Comparison of ENCODE assay signal across 1 cellular context in genomic region chr19:2269244-2270156, GRCh38.
TF ChIP-seq lines count a peak whose summit lies in the region.

No MANE protein-coding gene starts in this region.

TF ChIP-seq in K562, 482 proteins besides CTCF, POLR2A, EP300 and RAD21 (continued from another document and continues in another):
- peak; percentile 84 for TF ChIP-seq CTBP1 (IDR thresholded peaks at IDR 0.05; ENCODE audit: borderline replicate concordance)
- peak; percentile 63; the same call in 1 of the 2 replicates for TF ChIP-seq ZNF584 (CRISPR knock-in tag; IDR thresholded peaks at IDR 0.05; ENCODE audit: low read depth)
- TF ChIP-seq PRMT5 (CRISPR knock-in tag; IDR thresholded peaks at IDR 0.05), result peak; percentile 39
- TF ChIP-seq TBP (optimal IDR thresholded peaks at IDR 0.05; ENCODE audit: low read depth, low read length), result peak; percentile 100
- TF ChIP-seq PCBP1 (IDR thresholded peaks at IDR 0.05; ENCODE audit: low read depth, low read length, poor library complexity, severe bottlenecking), result peak; percentile 97
- TF ChIP-seq PCBP2 (IDR thresholded peaks at IDR 0.05; ENCODE audit: low read depth, low read length, poor library complexity, severe bottlenecking), result peak; percentile 87
- TF ChIP-seq, protein P1, sequence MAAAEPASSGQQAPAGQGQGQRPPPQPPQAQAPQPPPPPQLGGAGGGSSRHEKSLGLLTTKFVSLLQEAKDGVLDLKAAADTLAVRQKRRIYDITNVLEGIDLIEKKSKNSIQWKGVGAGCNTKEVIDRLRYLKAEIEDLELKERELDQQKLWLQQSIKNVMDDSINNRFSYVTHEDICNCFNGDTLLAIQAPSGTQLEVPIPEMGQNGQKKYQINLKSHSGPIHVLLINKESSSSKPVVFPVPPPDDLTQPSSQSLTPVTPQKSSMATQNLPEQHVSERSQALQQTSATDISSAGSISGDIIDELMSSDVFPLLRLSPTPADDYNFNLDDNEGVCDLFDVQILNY (CRISPR knock-in tag; IDR thresholded peaks at IDR 0.05), result peak; percentile 74
- TF ChIP-seq, protein P2, sequence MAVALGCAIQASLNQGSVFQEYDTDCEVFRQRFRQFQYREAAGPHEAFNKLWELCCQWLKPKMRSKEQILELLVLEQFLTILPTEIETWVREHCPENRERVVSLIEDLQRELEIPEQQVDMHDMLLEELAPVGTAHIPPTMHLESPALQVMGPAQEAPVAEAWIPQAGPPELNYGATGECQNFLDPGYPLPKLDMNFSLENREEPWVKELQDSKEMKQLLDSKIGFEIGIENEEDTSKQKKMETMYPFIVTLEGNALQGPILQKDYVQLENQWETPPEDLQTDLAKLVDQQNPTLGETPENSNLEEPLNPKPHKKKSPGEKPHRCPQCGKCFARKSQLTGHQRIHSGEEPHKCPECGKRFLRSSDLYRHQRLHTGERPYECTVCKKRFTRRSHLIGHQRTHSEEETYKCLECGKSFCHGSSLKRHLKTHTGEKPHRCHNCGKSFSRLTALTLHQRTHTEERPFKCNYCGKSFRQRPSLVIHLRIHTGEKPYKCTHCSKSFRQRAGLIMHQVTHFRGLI (CRISPR knock-in tag; IDR thresholded peaks at IDR 0.05), result no peak
- peak; percentile 70 for TF ChIP-seq ZFX (CRISPR knock-in tag; IDR thresholded peaks at IDR 0.05)
- no peak for TF ChIP-seq MAFG (tag; conservative IDR thresholded peaks at IDR 0.05)
- peak; percentile 25 for TF ChIP-seq CTCFL (IDR thresholded peaks at IDR 0.05; ENCODE audit: borderline replicate concordance, insufficient read depth, low read depth, low read length, poor library complexity, severe bottlenecking)
- TF ChIP-seq HIVEP1 (CRISPR knock-in tag; IDR thresholded peaks at IDR 0.05), result no peak
- TF ChIP-seq IRF9 (tag; IDR thresholded peaks at IDR 0.05), result no peak
- TF ChIP-seq RBM34 (IDR thresholded peaks at IDR 0.05; ENCODE audit: borderline replicate concordance, insufficient read depth, low read length), result 0 out of 2 replicates have a peak, but pooled peaks have one; percentile 76
- TF ChIP-seq, protein P3, sequence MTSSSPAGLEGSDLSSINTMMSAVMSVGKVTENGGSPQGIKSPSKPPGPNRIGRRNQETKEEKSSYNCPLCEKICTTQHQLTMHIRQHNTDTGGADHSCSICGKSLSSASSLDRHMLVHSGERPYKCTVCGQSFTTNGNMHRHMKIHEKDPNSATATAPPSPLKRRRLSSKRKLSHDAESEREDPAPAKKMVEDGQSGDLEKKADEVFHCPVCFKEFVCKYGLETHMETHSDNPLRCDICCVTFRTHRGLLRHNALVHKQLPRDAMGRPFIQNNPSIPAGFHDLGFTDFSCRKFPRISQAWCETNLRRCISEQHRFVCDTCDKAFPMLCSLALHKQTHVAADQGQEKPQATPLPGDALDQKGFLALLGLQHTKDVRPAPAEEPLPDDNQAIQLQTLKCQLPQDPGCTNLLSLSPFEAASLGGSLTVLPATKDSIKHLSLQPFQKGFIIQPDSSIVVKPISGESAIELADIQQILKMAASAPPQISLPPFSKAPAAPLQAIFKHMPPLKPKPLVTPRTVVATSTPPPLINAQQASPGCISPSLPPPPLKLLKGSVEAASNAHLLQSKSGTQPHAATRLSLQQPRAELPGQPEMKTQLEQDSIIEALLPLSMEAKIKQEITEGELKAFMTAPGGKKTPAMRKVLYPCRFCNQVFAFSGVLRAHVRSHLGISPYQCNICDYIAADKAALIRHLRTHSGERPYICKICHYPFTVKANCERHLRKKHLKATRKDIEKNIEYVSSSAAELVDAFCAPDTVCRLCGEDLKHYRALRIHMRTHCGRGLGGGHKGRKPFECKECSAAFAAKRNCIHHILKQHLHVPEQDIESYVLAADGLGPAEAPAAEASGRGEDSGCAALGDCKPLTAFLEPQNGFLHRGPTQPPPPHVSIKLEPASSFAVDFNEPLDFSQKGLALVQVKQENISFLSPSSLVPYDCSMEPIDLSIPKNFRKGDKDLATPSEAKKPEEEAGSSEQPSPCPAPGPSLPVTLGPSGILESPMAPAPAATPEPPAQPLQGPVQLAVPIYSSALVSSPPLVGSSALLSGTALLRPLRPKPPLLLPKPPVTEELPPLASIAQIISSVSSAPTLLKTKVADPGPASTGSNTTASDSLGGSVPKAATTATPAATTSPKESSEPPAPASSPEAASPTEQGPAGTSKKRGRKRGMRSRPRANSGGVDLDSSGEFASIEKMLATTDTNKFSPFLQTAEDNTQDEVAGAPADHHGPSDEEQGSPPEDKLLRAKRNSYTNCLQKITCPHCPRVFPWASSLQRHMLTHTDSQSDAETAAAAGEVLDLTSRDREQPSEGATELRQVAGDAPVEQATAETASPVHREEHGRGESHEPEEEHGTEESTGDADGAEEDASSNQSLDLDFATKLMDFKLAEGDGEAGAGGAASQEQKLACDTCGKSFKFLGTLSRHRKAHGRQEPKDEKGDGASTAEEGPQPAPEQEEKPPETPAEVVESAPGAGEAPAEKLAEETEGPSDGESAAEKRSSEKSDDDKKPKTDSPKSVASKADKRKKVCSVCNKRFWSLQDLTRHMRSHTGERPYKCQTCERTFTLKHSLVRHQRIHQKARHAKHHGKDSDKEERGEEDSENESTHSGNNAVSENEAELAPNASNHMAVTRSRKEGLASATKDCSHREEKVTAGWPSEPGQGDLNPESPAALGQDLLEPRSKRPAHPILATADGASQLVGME (CRISPR knock-in tag; IDR thresholded peaks at IDR 0.05), result no peak
- TF ChIP-seq ZNF282 (CRISPR knock-in tag; IDR thresholded peaks at IDR 0.05), result 0 out of 2 replicates have a peak, but pooled peaks have one; percentile 66
- peak; percentile 96; the same call in 1 of the 2 replicates for TF ChIP-seq POLR2AphosphoS2 (IDR thresholded peaks at IDR 0.05; ENCODE audit: low read length)
- TF ChIP-seq SIN3A (IDR thresholded peaks at IDR 0.05; ENCODE audit: borderline replicate concordance in 2 of 2, control insufficient read depth in 1 of 2, low read depth in 2 of 2, low read length in 2 of 2), result peak; percentile 61 to 82; a peak in 1 of 4 replicates
- TF ChIP-seq E2F3 (CRISPR knock-in tag; IDR thresholded peaks at IDR 0.05), result no peak
- peak; percentile 75; the same call in 1 of the 2 replicates for TF ChIP-seq ZC3H4 (CRISPR knock-in tag; IDR thresholded peaks at IDR 0.05; ENCODE audit: borderline replicate concordance)
- TF ChIP-seq HNRNPUL1 (IDR thresholded peaks at IDR 0.05; ENCODE audit: low read length), result no peak
- TF ChIP-seq ASH1L (IDR thresholded peaks at IDR 0.05; ENCODE audit: borderline replicate concordance, low read depth, partially characterized antibody), result peak; percentile 67
- TF ChIP-seq CSDE1 (IDR thresholded peaks at IDR 0.05), result no peak
- TF ChIP-seq KDM1A (IDR thresholded peaks at IDR 0.05), result no peak
- TF ChIP-seq FOXP4 (CRISPR knock-in tag; IDR thresholded peaks at IDR 0.05; ENCODE audit: borderline replicate concordance), result peak; percentile 40; the same call in 1 of the 2 replicates
- TF ChIP-seq ZBTB26 (CRISPR knock-in tag; IDR thresholded peaks at IDR 0.05), result peak; percentile 81; the same call in 1 of the 2 replicates
- TF ChIP-seq MEF2D (tag; conservative IDR thresholded peaks at IDR 0.05; ENCODE audit: low read depth), result no peak
- TF ChIP-seq CBX1 (IDR thresholded peaks at IDR 0.05; ENCODE audit: low read depth), result peak; percentile 95
- peak; percentile 97 for TF ChIP-seq KDM5B (IDR thresholded peaks at IDR 0.05; ENCODE audit: insufficient replicate concordance, low read depth, low read length)
- peak; percentile 98 for TF ChIP-seq TAF7 (tag; IDR thresholded peaks at IDR 0.05)
- TF ChIP-seq NCOA2 (IDR thresholded peaks at IDR 0.05; ENCODE audit: partially characterized antibody in 2 of 2), result no peak
- no peak for TF ChIP-seq TFAM (CRISPR knock-in tag; conservative IDR thresholded peaks at IDR 0.05)
- peak; percentile 86 for TF ChIP-seq RBM22 (IDR thresholded peaks at IDR 0.05; ENCODE audit: low read depth, low read length, poor library complexity, severe bottlenecking)
- peak; percentile 67 for TF ChIP-seq NELFE (IDR thresholded peaks at IDR 0.05; ENCODE audit: insufficient read depth, insufficient read length)
- peak; percentile 99 for TF ChIP-seq SUPT5H (IDR thresholded peaks at IDR 0.05)
- no peak; the same call in 1 of the 2 replicates for TF ChIP-seq JUND (IDR thresholded peaks at IDR 0.05; ENCODE audit: borderline replicate concordance, low read depth, low read length)
- no peak for TF ChIP-seq JUND (tag; IDR thresholded peaks at IDR 0.05; ENCODE audit: borderline replicate concordance, low read depth, low read length)
- TF ChIP-seq RUNX1 (IDR thresholded peaks at IDR 0.05; ENCODE audit: low read depth), result 0 out of 2 replicates have a peak, but pooled peaks have one; percentile 19
- no peak for TF ChIP-seq ZNF3 (CRISPR knock-in tag; IDR thresholded peaks at IDR 0.05)
- no peak for TF ChIP-seq ELF2 (CRISPR knock-in tag; IDR thresholded peaks at IDR 0.05)
- TF ChIP-seq SRSF3 (IDR thresholded peaks at IDR 0.05; ENCODE audit: insufficient read depth, low read length), result no peak
- TF ChIP-seq DMBX1 (CRISPR knock-in tag; IDR thresholded peaks at IDR 0.05; ENCODE audit: borderline replicate concordance), result 0 out of 2 replicates have a peak, but pooled peaks have one; percentile 87
- TF ChIP-seq KLF1 (tag; IDR thresholded peaks at IDR 0.05), result no peak
- no peak for TF ChIP-seq ZNF277 (CRISPR knock-in tag; IDR thresholded peaks at IDR 0.05; ENCODE audit: borderline replicate concordance)
- peak; percentile 69; the same call in 1 of the 2 replicates for TF ChIP-seq THAP7 (CRISPR knock-in tag; IDR thresholded peaks at IDR 0.05)
- TF ChIP-seq MYC (IDR thresholded peaks at IDR 0.05; ENCODE audit: low read depth, low read length), result peak; percentile 86
- TF ChIP-seq MYC (CRISPR knock-in tag; IDR thresholded peaks at IDR 0.05; ENCODE audit: borderline replicate concordance, low read depth), result peak; percentile 75; the same call in 1 of the 2 replicates
